Comparison of ENCODE assay signal across 1 cellular context in genomic region chr7:1532456-1533254, GRCh38.
TF ChIP-seq lines count a peak whose summit lies in the region.

No MANE protein-coding gene starts in this region.

TF ChIP-seq in K562, 482 proteins besides CTCF, POLR2A, EP300 and RAD21 (continued from another document):
- TF ChIP-seq ELF1 (tag; IDR thresholded peaks at IDR 0.05) (peak; percentile 56), ZNF384 (IDR thresholded peaks at IDR 0.05; ENCODE audit: low read depth, low read length) (no peak), HIVEP1 (CRISPR knock-in tag; IDR thresholded peaks at IDR 0.05) (no peak), KLF16 (IDR thresholded peaks at IDR 0.05) (no peak), EHMT2 (IDR thresholded peaks at IDR 0.05) (no peak), THAP7 (CRISPR knock-in tag; IDR thresholded peaks at IDR 0.05) (no peak), NEUROD1 (IDR thresholded peaks at IDR 0.05; ENCODE audit: borderline replicate concordance, low read depth, low read length, partially characterized antibody) (peak; percentile 23), CREB1 (IDR thresholded peaks at IDR 0.05) (no peak), CREB1 (CRISPR knock-in tag; IDR thresholded peaks at IDR 0.05) (no peak), ILF3 (IDR thresholded peaks at IDR 0.05; ENCODE audit: borderline replicate concordance) (no peak), TFAM (CRISPR knock-in tag; conservative IDR thresholded peaks at IDR 0.05) (no peak), MGA (IDR thresholded peaks at IDR 0.05) (peak; percentile 22; the same call in 1 of the 2 replicates), CCNT2 (IDR thresholded peaks at IDR 0.05; ENCODE audit: borderline replicate concordance, extremely low read depth, insufficient read length, low read depth, low read length) (no peak), ATF3 (IDR thresholded peaks at IDR 0.05) (peak; percentile 94), ATF3 (CRISPR knock-in tag; conservative IDR thresholded peaks at IDR 0.05) (peak; percentile 87), ZFP91 (CRISPR knock-in tag; IDR thresholded peaks at IDR 0.05) (no peak), ARID1B (IDR thresholded peaks at IDR 0.05) (peak; percentile 57)
